Comparison of ENCODE assay signal across 24 cellular contexts in the genomic region with DNA sequence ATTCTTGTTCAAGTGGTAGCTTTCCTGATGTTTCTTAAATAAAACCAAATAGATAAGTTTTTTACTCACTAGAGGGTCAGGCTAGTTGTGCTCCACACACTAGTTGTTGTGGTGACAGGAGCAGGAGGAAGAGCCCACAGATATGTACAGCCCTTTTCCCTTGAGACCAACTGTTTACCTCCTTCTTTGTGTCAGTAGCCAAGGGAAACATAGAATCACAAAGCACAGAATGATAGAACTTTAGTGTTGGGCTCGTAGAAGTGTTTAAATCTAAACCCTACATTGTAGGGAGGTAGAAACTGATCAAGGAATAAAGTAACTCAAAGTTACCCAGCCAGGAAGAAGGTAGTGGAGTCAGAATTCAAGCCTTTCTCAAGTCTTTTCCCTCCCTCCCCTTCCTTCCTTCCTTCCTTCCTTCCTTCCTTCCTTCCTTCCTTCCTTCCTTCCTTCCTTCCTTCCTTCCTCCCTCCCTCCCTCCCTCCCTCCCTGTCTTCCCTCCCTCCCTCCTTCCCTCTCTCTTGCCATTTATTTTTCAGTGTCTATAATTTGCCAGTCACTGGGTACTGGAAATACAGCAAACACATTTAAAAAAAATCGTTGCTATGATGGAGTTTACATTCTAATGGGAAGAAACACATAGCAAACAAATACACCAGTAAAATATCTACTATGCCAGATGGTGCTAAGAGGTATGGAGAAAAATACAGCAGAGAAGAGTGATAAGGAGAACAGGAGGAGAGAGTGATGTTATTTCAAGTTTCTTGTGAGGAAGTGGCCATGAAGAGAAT.
"Had no signal": no experiment of that assay in that cellular context is flagged by ENCODE, and none has a peak within 500 bp of the region (broad histone marks: within the 10 kb centered on the region; RNA-seq: fewer than 3 reads in every experiment).

No MANE protein-coding gene starts in this region.

- H3K4me3 ChIP-seq: ascending aorta, body of pancreas had no signal

- ATAC-seq: activated naive CD4-positive, alpha-beta T cell treated with anti-CD3 and anti-CD28 coated beads, Interleukin-2, amount 50 U/mL, for 72 hours; activated naive CD8-positive, alpha-beta T cell treated with anti-CD3 and anti-CD28 coated beads, Interleukin-2, amount 50 U/mL, for 24 hours; activated T-cell treated with anti-CD3 and anti-CD28 coated beads, Interleukin-2, amount 50 U/mL, for 4 hours; body of pancreas; T-cell had no signal

- H3K4me1 Mint-ChIP-seq: activated B cell treated with CpG ODN at 0.5 μM for 24 hours; activated CD4-positive, alpha-beta T cell treated with anti-CD3 and anti-CD28 coated beads, Interleukin-2, amount 10 ng/mL, durations not matched to agents 24 days and 14 days; activated naive CD8-positive, alpha-beta T cell treated with anti-CD3 and anti-CD28 coated beads, Interleukin-2, amount 50 U/mL, for 24 hours; T-cell had no signal

- H3K9me3 ChIP-seq: body of pancreas had no signal

- DNase-seq: activated B cell treated with CpG ODN at 0.5 μM for 24 hours; activated CD4-positive, alpha-beta T cell treated with anti-CD3 and anti-CD28 coated beads for 1 hour; activated CD4-positive, alpha-beta T cell treated with anti-CD3 and anti-CD28 coated beads, Interleukin-2, amount 10 ng/mL, durations not matched to agents 24 days and 14 days; activated CD4-positive, alpha-beta T cell treated with anti-CD3 and anti-CD28 coated beads, Interleukin-2, amount 50 U/mL, for 48 hours; activated effector memory CD4-positive, alpha-beta T cell treated with anti-CD3 and anti-CD28 coated beads, Interleukin-2, amount 50 U/mL, for 16 hours; activated naive CD4-positive, alpha-beta T cell treated with Interleukin-2 at 50 U/mL for 16 hours; activated naive CD8-positive, alpha-beta T cell treated with anti-CD3 and anti-CD28 coated beads, Interleukin-2, amount 50 U/mL, for 24 hours; activated T-cell treated with anti-CD3 and anti-CD28 coated beads, Interleukin-2, amount 50 U/mL, for 4 hours; amniotic stem cell; body of pancreas; central memory CD4-positive, alpha-beta T cell; cortex of kidney; Karpas-422; NCI-H1105 treated with DMSO at 0.1 percent for 48 hours; NCI-H1436 treated with DMSO at 0.1 percent for 48 hours; NCI-H187; NCI-H2081 treated with DMSO at 0.1 percent for 48 hours; NCI-H526 treated with DMSO at 0.1 percent for 48 hours; SIG-M5; T-cell; T-helper 2 cell; T1000 had no signal

- H3K27me3 ChIP-seq: ascending aorta, body of pancreas had no signal

- H3K27ac Mint-ChIP-seq: activated B cell treated with CpG ODN at 0.5 μM for 24 hours; activated CD4-positive, alpha-beta T cell treated with anti-CD3 and anti-CD28 coated beads, Interleukin-2, amount 10 ng/mL, durations not matched to agents 24 days and 14 days; activated naive CD4-positive, alpha-beta T cell treated with anti-CD3 and anti-CD28 coated beads, Interleukin-2, amount 50 U/mL, for 72 hours; activated naive CD8-positive, alpha-beta T cell treated with anti-CD3 and anti-CD28 coated beads, Interleukin-2, amount 50 U/mL, for 24 hours; T-cell had no signal

- H3K4me3 Mint-ChIP-seq: activated B cell treated with CpG ODN at 0.5 μM for 24 hours; activated CD4-positive, alpha-beta T cell treated with anti-CD3 and anti-CD28 coated beads, Interleukin-2, amount 10 ng/mL, durations not matched to agents 24 days and 14 days; activated naive CD8-positive, alpha-beta T cell treated with anti-CD3 and anti-CD28 coated beads, Interleukin-2, amount 50 U/mL, for 24 hours; activated T-cell treated with anti-CD3 and anti-CD28 coated beads, Interleukin-2, amount 50 U/mL, for 4 hours; T-cell had no signal

- H3K36me3 Mint-ChIP-seq: T-cell had no signal

- H3K27me3 Mint-ChIP-seq: activated B cell treated with CpG ODN at 0.5 μM for 24 hours; activated CD4-positive, alpha-beta T cell treated with anti-CD3 and anti-CD28 coated beads, Interleukin-2, amount 10 ng/mL, durations not matched to agents 24 days and 14 days; activated naive CD8-positive, alpha-beta T cell treated with anti-CD3 and anti-CD28 coated beads, Interleukin-2, amount 50 U/mL, for 24 hours; T-cell had no signal

- H3K36me3 ChIP-seq: ascending aorta had no signal

- H3K27ac ChIP-seq: body of pancreas had no signal
